In the genomic region with DNA sequence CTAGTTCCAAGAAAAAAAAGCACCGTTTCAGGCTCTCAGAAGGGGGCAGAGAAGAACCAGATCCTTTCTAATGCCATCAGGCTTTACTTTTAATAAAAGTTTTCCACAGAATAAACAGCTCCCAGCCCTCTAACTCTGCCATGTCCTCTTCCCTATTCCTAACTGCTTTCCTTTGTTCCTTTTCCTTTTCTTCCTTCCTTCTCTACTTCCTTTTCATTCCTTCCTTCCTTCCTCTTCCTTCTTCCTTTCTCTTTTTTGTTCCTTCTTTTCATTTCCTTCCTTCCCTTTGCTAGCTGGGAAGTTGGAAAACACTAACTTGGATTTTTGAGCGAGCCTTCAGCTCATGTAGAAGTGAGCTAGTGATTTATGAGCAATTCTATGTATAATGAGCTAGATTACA, we compare ENCODE assay signal across 1 cellular context.
TF ChIP-seq lines count a peak whose summit lies in the region.

No MANE protein-coding gene starts in this region.

TF ChIP-seq in GM12891, 5 proteins besides CTCF, POLR2A, EP300 and RAD21:
- no peak for TF ChIP-seq SPI1 (IDR thresholded peaks at IDR 0.05; ENCODE audit: low read depth, low read length)
- TF ChIP-seq POLR2AphosphoS5 (IDR thresholded peaks at IDR 0.05; ENCODE audit: low read depth, low read length) = no peak
- TF ChIP-seq TAF1 (IDR thresholded peaks at IDR 0.05; ENCODE audit: low read depth, low read length) = no peak
